ENCODE assay signal across 11 cellular contexts in genomic region chr11:34614334-34615113, GRCh38. TPM values are rescaled to one million over a fixed set of nuclear protein-coding genes. Genes with fewer than 3 reads are reported as not detected.
A peak's percentile ranks its signal among the peaks of the same experiment; 100 is the strongest.
DNase-seq lines count a peak whose midpoint lies in the region; ATAC-seq and FAIRE-seq lines count a peak whose summit lies in the region.
"Had no signal": no experiment of that assay in that cellular context is flagged by ENCODE, and none has a peak within 500 bp of the region (broad histone marks: within the 10 kb centered on the region; RNA-seq: fewer than 3 reads in every experiment).

No MANE protein-coding gene starts in this region.

- intact Hi-C loops in left ventricle myocardium superior (cut with micrococcal nuclease) = no loop called here
- intact Hi-C loops in activated T-helper 2 cell treated with anti-CD3 and anti-CD28 coated beads, Interferon-gamma antibody, Interleukin-2, Interleukin-4, amounts not matched to agents 10 μg/mL and 5 μg/mL and 100 μg/mL, durations not matched to agents 14 hours and 24 hours and 36 hours (cut with micrococcal nuclease) = no loop called here

- H3K36me3 Mint-ChIP-seq in activated T-helper 2 cell treated with anti-CD3 and anti-CD28 coated beads, Interferon-gamma antibody, Interleukin-2, Interleukin-4, amounts not matched to agents 10 μg/mL and 5 μg/mL and 100 μg/mL, durations not matched to agents 14 hours and 24 hours and 36 hours (ENCODE audit: low read depth) = no peaks in the 10 kb centered on the region

- DNase-seq in GF-D8 (lab: John Stamatoyannopoulos, UW) (peak; percentile 29), NOMO-1 treated with dmso at 0.1 percent for 144 hours (lab: John Stamatoyannopoulos, UW; ENCODE audit: unreplicated experiment) (peak; percentile 69), left ventricle myocardium superior (no peak), GM19239 (ENCODE audit: insufficient read length, low spot score) (no peak), NCI-H82 treated with DMSO at 0.1 percent for 48 hours (lab: John Stamatoyannopoulos, UW; ENCODE audit: unreplicated experiment) (no peak), NCI-H187 treated with DMSO at 0.1 percent for 48 hours (lab: John Stamatoyannopoulos, UW) (no peak)
- no peak for DNase-seq in activated T-helper 2 cell treated with anti-CD3 and anti-CD28 coated beads, Interferon-gamma antibody, Interleukin-2, Interleukin-4, amounts not matched to agents 10 μg/mL and 5 μg/mL and 100 μg/mL, durations not matched to agents 14 hours and 24 hours and 36 hours (ENCODE audit: low spot score)
- DNase-seq: mesendoderm; stimulated activated CD4-positive, alpha-beta T cell treated with anti-CD3 and anti-CD28 coated beads, Interleukin-4, amount 100 ng/mL, for 4 hours had no signal

- peak; percentile 61 for ATAC-seq in GM21619 (IDR thresholded peaks at IDR 0.05; ENCODE audit: unreplicated experiment)
- ATAC-seq in left ventricle myocardium superior = peak; percentile 65
- ATAC-seq: Panc1 had no signal

- FAIRE-seq in GM19239 (lab: Jason Lieb, UNC) = no peak

- H3K4me3 Mint-ChIP-seq in activated T-helper 2 cell treated with anti-CD3 and anti-CD28 coated beads, Interferon-gamma antibody, Interleukin-2, Interleukin-4, amounts not matched to agents 10 μg/mL and 5 μg/mL and 100 μg/mL, durations not matched to agents 14 hours and 24 hours and 36 hours (ENCODE audit: low read depth) = no peak overlapping the region

- peaks cover 14% of the 10 kb centered on the region for H3K4me1 Mint-ChIP-seq in activated T-helper 2 cell treated with anti-CD3 and anti-CD28 coated beads, Interferon-gamma antibody, Interleukin-2, Interleukin-4, amounts not matched to agents 10 μg/mL and 5 μg/mL and 100 μg/mL, durations not matched to agents 14 hours and 24 hours and 36 hours (ENCODE audit: low read depth)

- no peak overlapping the region for H3K27ac Mint-ChIP-seq in activated T-helper 2 cell treated with anti-CD3 and anti-CD28 coated beads, Interferon-gamma antibody, Interleukin-2, Interleukin-4, amounts not matched to agents 10 μg/mL and 5 μg/mL and 100 μg/mL, durations not matched to agents 14 hours and 24 hours and 36 hours

- peaks cover 38% of the 10 kb centered on the region for H3K27me3 Mint-ChIP-seq in activated T-helper 2 cell treated with anti-CD3 and anti-CD28 coated beads, Interferon-gamma antibody, Interleukin-2, Interleukin-4, amounts not matched to agents 10 μg/mL and 5 μg/mL and 100 μg/mL, durations not matched to agents 14 hours and 24 hours and 36 hours (ENCODE audit: low read depth)

- no peaks in the 10 kb centered on the region for H3K9me3 Mint-ChIP-seq in activated T-helper 2 cell treated with anti-CD3 and anti-CD28 coated beads, Interferon-gamma antibody, Interleukin-2, Interleukin-4, amounts not matched to agents 10 μg/mL and 5 μg/mL and 100 μg/mL, durations not matched to agents 14 hours and 24 hours and 36 hours

RNA-seq across cellular contexts. Expression of gene EHF, which starts 6.4 kb away (rescaled TPM):
- total RNA-seq in left ventricle myocardium superior = 2.7 TPM
- total RNA-seq in activated T-helper 2 cell treated with anti-CD3 and anti-CD28 coated beads, Interferon-gamma antibody, Interleukin-2, Interleukin-4, amounts not matched to agents 10 μg/mL and 5 μg/mL and 100 μg/mL, durations not matched to agents 14 hours and 24 hours and 36 hours = not detected in 2 replicates

Comparison
In these comparisons a context has a peak if more than half of its experiments do, and no peak if none do; other contexts are left out.
1. DNase-seq: peak in GF-D8 (single experiment) and NOMO-1 treated with dmso at 0.1 percent for 144 hours (single experiment); none in left ventricle myocardium superior (single experiment), activated T-helper 2 cell treated with anti-CD3 and anti-CD28 coated beads, Interferon-gamma antibody, Interleukin-2, Interleukin-4, amounts not matched to agents 10 μg/mL and 5 μg/mL and 100 μg/mL, durations not matched to agents 14 hours and 24 hours and 36 hours (single experiment), GM19239 (single experiment), NCI-H82 treated with DMSO at 0.1 percent for 48 hours (single experiment) and NCI-H187 treated with DMSO at 0.1 percent for 48 hours (single experiment).